9 cellular contexts compared by ENCODE assay signal in the genomic region with DNA sequence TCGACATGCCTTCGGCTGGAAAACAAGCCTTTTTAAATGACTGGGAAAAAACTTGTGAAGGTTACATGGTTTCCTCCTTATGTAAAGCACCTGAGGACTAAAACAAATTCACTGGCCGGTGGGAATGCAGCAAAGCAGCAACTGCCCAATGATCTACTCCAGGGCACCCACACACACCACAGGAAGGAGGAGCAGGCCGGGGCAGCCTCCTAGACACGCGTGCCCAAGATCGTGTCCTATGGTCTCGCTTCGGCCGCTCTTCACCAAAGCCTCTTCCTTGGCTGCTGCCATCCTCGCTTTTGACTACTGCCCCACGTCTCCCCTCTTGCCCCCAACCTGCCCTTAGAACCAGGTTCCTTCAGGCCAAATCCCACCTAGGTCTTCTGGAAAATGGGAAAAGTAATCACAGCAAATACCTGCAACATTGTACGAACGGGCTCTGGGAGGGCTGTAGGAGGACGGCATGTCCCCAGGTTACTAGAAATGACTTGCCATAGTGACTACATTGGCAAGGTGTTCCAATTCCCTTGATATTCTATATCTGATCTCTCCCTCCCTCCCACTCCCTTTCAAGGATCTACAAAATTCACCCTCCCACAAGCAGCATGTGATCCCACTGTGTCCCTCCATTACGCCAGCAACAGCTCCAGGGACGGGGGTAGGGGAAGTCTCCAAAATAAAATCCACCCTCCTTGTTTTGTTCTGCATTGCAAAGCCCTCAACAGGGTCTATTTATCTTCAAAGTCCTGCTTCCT.
DNase-seq lines count a peak whose midpoint lies in the region; ATAC-seq, FAIRE-seq and TF ChIP-seq lines count a peak whose summit lies in the region.
"Had no signal": no experiment of that assay in that cellular context is flagged by ENCODE, and none has a peak within 500 bp of the region (broad histone marks: within the 10 kb centered on the region; RNA-seq: fewer than 3 reads in every experiment).

No MANE protein-coding gene starts in this region.

- H3K4me1 Mint-ChIP-seq in activated T-helper 17 cell treated with anti-CD3 and anti-CD28 coated beads, Interleukin-2, amount 50 U/mL, for 72 hours = peaks cover 84% of the 10 kb centered on the region

- H3K4me3 ChIP-seq in spleen = peak overlapping the region in 1 of 8 donors; percentile 60

- intact Hi-C loops in spleen (cut with DNase I; ENCODE audit: low total_unique reads) = no loop called here

- no peak for ATAC-seq in activated T-helper 17 cell treated with anti-CD3 and anti-CD28 coated beads, Interleukin-2, amount 50 U/mL, for 72 hours (replicated peaks)
- peak; percentile 49 for ATAC-seq in left lobe of liver
- ATAC-seq in HG02763 (IDR thresholded peaks at IDR 0.05; ENCODE audit: unreplicated experiment) = no peak
- no peak for ATAC-seq in HG03460 (IDR thresholded peaks at IDR 0.05; ENCODE audit: unreplicated experiment)
- no peak for ATAC-seq in HG02759 (IDR thresholded peaks at IDR 0.05; ENCODE audit: unreplicated experiment)

- FAIRE-seq in GM19239 (lab: Jason Lieb, UNC) = peak; percentile 11
- FAIRE-seq: G401.6 had no signal

- H3K9me3 ChIP-seq in spleen = no peaks in the 10 kb centered on the region

- no peak for DNase-seq in GM19239 (ENCODE audit: insufficient read length, low spot score)
- DNase-seq in left lobe of liver (ENCODE audit: low spot score) = no peak
- no peak for DNase-seq in spleen
- no peak for DNase-seq in ureter (ENCODE audit: low spot score)

- WGBS in spleen, 5 donors = 73 to 87% (median 77%) methylated on average over 17 of the region's 17 CpGs

- no peak for TF ChIP-seq CTCF in spleen (IDR thresholded peaks at IDR 0.05 in 8 of 11, conservative IDR thresholded peaks at IDR 0.05 in 3 of 11)

- no peaks in the 10 kb centered on the region for H3K27me3 ChIP-seq in spleen (replicated peaks in 1 of 7)

- H3K4me1 ChIP-seq in spleen = peaks cover 75 to 100% (median 96%) of the 10 kb centered on the region in 6 donors

- no peaks in the 10 kb centered on the region for H3K27me3 Mint-ChIP-seq in activated T-helper 17 cell treated with anti-CD3 and anti-CD28 coated beads, Interleukin-2, amount 50 U/mL, for 72 hours

- no peak for TF ChIP-seq POLR2A in spleen (IDR thresholded peaks at IDR 0.05)

- H3K9me3 Mint-ChIP-seq in activated T-helper 17 cell treated with anti-CD3 and anti-CD28 coated beads, Interleukin-2, amount 50 U/mL, for 72 hours = no peaks in the 10 kb centered on the region

- peaks cover 84% of the 10 kb centered on the region for H3K36me3 Mint-ChIP-seq in activated T-helper 17 cell treated with anti-CD3 and anti-CD28 coated beads, Interleukin-2, amount 50 U/mL, for 72 hours (ENCODE audit: low read depth)

- H3K27ac Mint-ChIP-seq in activated T-helper 17 cell treated with anti-CD3 and anti-CD28 coated beads, Interleukin-2, amount 50 U/mL, for 72 hours = peak overlapping the region; percentile 96

- H3K27ac ChIP-seq in spleen = peak overlapping the region in 7 of 8 donors; percentile 80 to 89 (median 86)

- peak overlapping the region; percentile 85 for H3K4me3 Mint-ChIP-seq in activated T-helper 17 cell treated with anti-CD3 and anti-CD28 coated beads, Interleukin-2, amount 50 U/mL, for 72 hours

- H3K36me3 ChIP-seq in spleen = peaks cover 0 to 23% (median 2%) of the 10 kb centered on the region in 6 donors
